ENCODE assay signal across 8 cellular contexts in the genomic region with DNA sequence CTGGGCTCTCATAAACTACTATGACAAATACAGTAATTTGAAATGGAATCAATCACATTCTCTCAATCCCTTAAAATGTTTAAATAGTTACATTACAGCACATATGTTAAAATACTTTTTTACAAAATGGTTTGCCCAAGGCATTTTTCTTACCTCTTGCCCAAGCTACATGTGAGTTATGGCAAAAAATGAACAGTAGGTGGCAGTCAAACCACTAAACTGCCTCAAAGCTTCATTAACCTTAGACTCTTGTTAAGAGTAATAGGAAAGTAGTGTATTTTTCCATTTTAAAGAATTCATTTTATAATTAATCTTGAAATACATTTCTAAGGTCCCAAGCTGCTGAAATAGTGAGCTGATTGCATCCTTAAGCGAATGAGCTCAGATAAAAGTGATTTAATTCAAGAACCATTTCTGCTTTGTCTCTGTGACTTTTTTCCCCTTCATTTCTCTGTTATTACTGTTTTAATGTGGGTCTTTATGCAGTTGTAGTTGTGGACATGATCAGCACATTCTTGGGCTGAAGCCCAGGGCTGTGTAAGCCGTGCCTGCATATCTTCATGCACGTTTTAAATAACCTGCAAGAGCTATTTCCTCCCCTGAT.
A peak's percentile ranks its signal among the peaks of the same experiment; 100 is the strongest.
DNase-seq lines count a peak whose midpoint lies in the region; ATAC-seq, FAIRE-seq and TF ChIP-seq lines count a peak whose summit lies in the region.

No MANE protein-coding gene starts in this region.

- intact Hi-C loops in head of caudate nucleus (cut with DNase I) = no loop called here

- peaks cover 31% of the 10 kb centered on the region for H3K27me3 Mint-ChIP-seq in activated T-cell treated with anti-CD3 and anti-CD28 coated beads, Interleukin-2, amount 50 U/mL, for 72 hours (ENCODE audit: low read depth)

- no peak overlapping the region for H3K27ac Mint-ChIP-seq in activated T-cell treated with anti-CD3 and anti-CD28 coated beads, Interleukin-2, amount 50 U/mL, for 72 hours

- H3K4me3 ChIP-seq in WI38 (ENCODE audit: low read depth, low read length) = no peak overlapping the region

- H3K4me3 Mint-ChIP-seq in activated T-cell treated with anti-CD3 and anti-CD28 coated beads, Interleukin-2, amount 50 U/mL, for 72 hours = no peak overlapping the region

- no peaks in the 10 kb centered on the region for H3K4me1 Mint-ChIP-seq in activated T-cell treated with anti-CD3 and anti-CD28 coated beads, Interleukin-2, amount 50 U/mL, for 72 hours (ENCODE audit: low read depth)

- peak; percentile 45 for TF ChIP-seq CTCF in WI38 (IDR thresholded peaks at IDR 0.05; ENCODE audit: low read depth, low read length)

- no peaks in the 10 kb centered on the region for H3K9me3 Mint-ChIP-seq in activated T-cell treated with anti-CD3 and anti-CD28 coated beads, Interleukin-2, amount 50 U/mL, for 72 hours

- no peak for FAIRE-seq in H54 (lab: Jason Lieb, UNC)

- TF ChIP-seq POLR2A in H54 (IDR thresholded peaks at IDR 0.05; ENCODE audit: low read depth, low read length) = no peak

- H3K36me3 Mint-ChIP-seq in activated T-cell treated with anti-CD3 and anti-CD28 coated beads, Interleukin-2, amount 50 U/mL, for 72 hours (ENCODE audit: insufficient read depth in 2 of 2) = no peaks in the 10 kb centered on the region

- no peak for ATAC-seq in activated T-cell treated with anti-CD3 and anti-CD28 coated beads, Interleukin-2, amount 50 U/mL, for 72 hours (replicated peaks in 1 of 2)

- DNase-seq in activated T-cell treated with anti-CD3 and anti-CD28 coated beads, Interleukin-2, amount 50 U/mL, for 72 hours = peak; percentile 19 to 26
- no peak for DNase-seq in activated T-cell treated with anti-CD3 and anti-CD28 coated beads, Interleukin-2, amount 50 U/mL, for 1 hour
- peak; percentile 6 for DNase-seq in H54 (ENCODE audit: insufficient read length, low spot score)
- peak; percentile 62 for DNase-seq in NCI-H2029 (lab: John Stamatoyannopoulos, UW)
- DNase-seq in head of caudate nucleus = peak in 24 of 42 donors; percentile 8 to 74 (median 44)
- peak; percentile 63 for DNase-seq in retina
- DNase-seq in 8988T = no peak

Comparison
In these comparisons a context has a peak if more than half of its experiments do, and no peak if none do; other contexts are left out.
1. DNase-seq: peak in activated T-cell treated with anti-CD3 and anti-CD28 coated beads, Interleukin-2, amount 50 U/mL, for 72 hours (2 of 2), H54 (single experiment), NCI-H2029 (single experiment), head of caudate nucleus (24 of 42) and retina (single experiment); none in activated T-cell treated with anti-CD3 and anti-CD28 coated beads, Interleukin-2, amount 50 U/mL, for 1 hour (single experiment) and 8988T (single experiment).